Comparison of ENCODE assay signal across 8 cellular contexts in genomic region chr18:3665780-3666525, GRCh38.
DNase-seq lines count a peak whose midpoint lies in the region; ATAC-seq and TF ChIP-seq lines count a peak whose summit lies in the region.

No MANE protein-coding gene starts in this region.

- H3K27me3 Mint-ChIP-seq in neural crest cell (ENCODE audit: low read depth): no peaks in the 10 kb centered on the region
- peaks cover 3% of the 10 kb centered on the region for H3K27me3 Mint-ChIP-seq in stimulated activated naive CD8-positive, alpha-beta T cell treated with anti-CD3 and anti-CD28 coated beads, Interleukin-15, Interleukin-2, amounts not matched to agents 100 ng/mL and 50 ng/mL, for 24 hours

- DNase-seq in activated gamma-delta T cell treated with Interleukin-2 at 50 U/mL for 16 hours (peak; percentile 71), activated gamma-delta T cell (lab: John Stamatoyannopoulos, UW) (no peak), Karpas-422 (peak; percentile 89), RPMI8226 (peak; percentile 76), foreskin keratinocyte (peak; percentile 58 to 78), neural crest cell (ENCODE audit: low read depth, low spot score) (peak; percentile 88)
- DNase-seq in activated T-helper 9 cell treated with anti-CD3 and anti-CD28 coated beads, Interleukin-2, amount 50 U/mL, for 16 hours (ENCODE audit: low read depth): peak; percentile 58

- H3K27ac ChIP-seq in Karpas-422 (ENCODE audit: low read length) (no peak overlapping the region), foreskin keratinocyte (peak overlapping the region; percentile 85)

- no peak overlapping the region for H3K9ac ChIP-seq in Karpas-422 (ENCODE audit: low read length)

- H3K79me2 ChIP-seq in Karpas-422 (ENCODE audit: low read length): no peaks in the 10 kb centered on the region

- peak overlapping the region; percentile 50 for H3K4me3 Mint-ChIP-seq in neural crest cell
- H3K4me3 Mint-ChIP-seq in stimulated activated naive CD8-positive, alpha-beta T cell treated with anti-CD3 and anti-CD28 coated beads, Interleukin-15, Interleukin-2, amounts not matched to agents 100 ng/mL and 50 ng/mL, for 24 hours: peak overlapping the region; percentile 32

- no peaks in the 10 kb centered on the region for H3K36me3 Mint-ChIP-seq in neural crest cell (ENCODE audit: low read depth)
- H3K36me3 Mint-ChIP-seq in stimulated activated naive CD8-positive, alpha-beta T cell treated with anti-CD3 and anti-CD28 coated beads, Interleukin-15, Interleukin-2, amounts not matched to agents 100 ng/mL and 50 ng/mL, for 24 hours (ENCODE audit: low read depth): no peaks in the 10 kb centered on the region

- no peaks in the 10 kb centered on the region for H4K20me1 ChIP-seq in Karpas-422 (ENCODE audit: insufficient read depth, low read depth, low read length)

- TF ChIP-seq CTCF in foreskin keratinocyte (conservative IDR thresholded peaks at IDR 0.05): peak; percentile 96
- TF ChIP-seq CTCF in neural crest cell (conservative IDR thresholded peaks at IDR 0.05): peak; percentile 90

- peaks cover 42% of the 10 kb centered on the region for H3K4me1 Mint-ChIP-seq in neural crest cell
- H3K4me1 Mint-ChIP-seq in stimulated activated naive CD8-positive, alpha-beta T cell treated with anti-CD3 and anti-CD28 coated beads, Interleukin-15, Interleukin-2, amounts not matched to agents 100 ng/mL and 50 ng/mL, for 24 hours (ENCODE audit: low read depth): peaks cover 24% of the 10 kb centered on the region

- H3K9me2 ChIP-seq in Karpas-422 (replicated peaks; ENCODE audit: insufficient read depth, low read length): no peaks in the 10 kb centered on the region

- H3K4me2 ChIP-seq in Karpas-422 (ENCODE audit: low read depth, low read length, poor library complexity, severe bottlenecking): no peak overlapping the region

- H3K9me3 Mint-ChIP-seq in neural crest cell: no peaks in the 10 kb centered on the region
- H3K9me3 Mint-ChIP-seq in stimulated activated naive CD8-positive, alpha-beta T cell treated with anti-CD3 and anti-CD28 coated beads, Interleukin-15, Interleukin-2, amounts not matched to agents 100 ng/mL and 50 ng/mL, for 24 hours: no peaks in the 10 kb centered on the region

- no peak overlapping the region for H3K4me3 ChIP-seq in Karpas-422 (ENCODE audit: low read length)

- no peaks in the 10 kb centered on the region for H3K27me3 ChIP-seq in Karpas-422 (ENCODE audit: low read length)
- H3K27me3 ChIP-seq in foreskin keratinocyte: no peaks in the 10 kb centered on the region

- H3K36me3 ChIP-seq in Karpas-422 (ENCODE audit: insufficient read depth, low read length): no peaks in the 10 kb centered on the region

- H3K4me1 ChIP-seq in Karpas-422 (ENCODE audit: low read length) (no peaks in the 10 kb centered on the region; the same call in 1 of the 2 replicates), foreskin keratinocyte (peaks cover 19% of the 10 kb centered on the region)

- peak; percentile 87 for ATAC-seq in foreskin keratinocyte

- H2AFZ ChIP-seq in Karpas-422 (ENCODE audit: low read length): no peak overlapping the region

- H3K27ac Mint-ChIP-seq in neural crest cell (ENCODE audit: unreplicated experiment): peak overlapping the region; percentile 96
- H3K27ac Mint-ChIP-seq in stimulated activated naive CD8-positive, alpha-beta T cell treated with anti-CD3 and anti-CD28 coated beads, Interleukin-15, Interleukin-2, amounts not matched to agents 100 ng/mL and 50 ng/mL, for 24 hours: peak overlapping the region; percentile 14

- H3K9me3 ChIP-seq in Karpas-422 (ENCODE audit: low read length): no peaks in the 10 kb centered on the region
